In the genomic region with DNA sequence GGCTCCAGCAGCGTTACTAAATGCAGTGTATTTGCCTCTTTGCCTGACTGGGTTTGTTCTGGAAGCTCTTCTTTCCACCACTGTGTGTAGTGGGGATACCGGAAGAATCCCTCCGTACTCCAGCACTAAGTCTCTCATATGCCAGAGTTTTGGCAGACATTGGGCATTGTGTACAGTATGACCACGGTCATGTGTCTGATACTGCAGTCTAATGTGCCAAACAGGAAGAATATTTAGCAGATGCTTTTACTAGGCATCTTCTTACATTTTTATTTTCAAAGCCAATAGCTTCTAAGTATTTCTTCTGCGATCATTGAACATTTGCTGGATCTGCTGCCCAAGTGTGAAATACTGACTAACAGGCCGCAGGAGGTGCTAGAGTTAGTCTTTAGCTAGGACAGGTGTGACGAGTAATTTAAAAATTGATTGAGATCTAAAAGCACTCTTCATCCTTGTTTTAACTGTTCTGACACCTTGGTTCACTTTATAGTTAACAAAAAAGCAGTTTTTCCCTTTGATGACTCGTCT, we compare ENCODE assay signal across 8 cellular contexts. TPM values are rescaled to one million over a fixed set of nuclear protein-coding genes. Genes with fewer than 3 reads are reported as not detected.
DNase-seq lines count a peak whose midpoint lies in the region; ATAC-seq lines count a peak whose summit lies in the region.

No MANE protein-coding gene starts in this region.

- intact Hi-C loops in right cardiac atrium (cut with DNase I) = loop anchor here in 1 of 4 donors (5.0 kb wide), 1 partner anchor 245 kb away; no protein-coding TSS in a partner anchor

- no peaks in the 10 kb centered on the region for H3K36me3 Mint-ChIP-seq in activated T-cell treated with anti-CD3 and anti-CD28 coated beads, Interleukin-2, amount 50 U/mL, for 72 hours (ENCODE audit: insufficient read depth in 2 of 2)
- H3K36me3 Mint-ChIP-seq in activated CD4-positive, alpha-beta memory T cell treated with anti-CD3 and anti-CD28 coated beads, Interleukin-2, amount 10 ng/mL, durations not matched to agents 7 days and 5 days (ENCODE audit: low read depth) = no peaks in the 10 kb centered on the region

- 30% methylated on average over 8 of the region's 8 CpGs for WGBS in right cardiac atrium

- DNase-seq in activated T-cell treated with anti-CD3 and anti-CD28 coated beads, Interleukin-2, amount 50 U/mL, for 72 hours = no peak
- DNase-seq in activated T-cell treated with anti-CD3 and anti-CD28 coated beads for 4 hours = no peak
- no peak for DNase-seq in activated CD4-positive, alpha-beta memory T cell treated with anti-CD3 and anti-CD28 coated beads, Interleukin-2, amount 10 ng/mL, durations not matched to agents 7 days and 5 days
- DNase-seq in right cardiac atrium = no peak
- DNase-seq in skeletal muscle cell (ENCODE audit: low read depth) = no peak
- no peak for DNase-seq in NCI-H446 treated with DMSO at 0.1 percent for 48 hours (lab: John Stamatoyannopoulos, UW)

- no peaks in the 10 kb centered on the region for H3K27me3 ChIP-seq in right cardiac atrium (ENCODE audit: control insufficient read depth, insufficient read depth)

- no peaks in the 10 kb centered on the region for H3K9me3 ChIP-seq in right cardiac atrium (ENCODE audit: control insufficient read depth, low read length)

- no peaks in the 10 kb centered on the region for H3K9me3 Mint-ChIP-seq in activated T-cell treated with anti-CD3 and anti-CD28 coated beads, Interleukin-2, amount 50 U/mL, for 72 hours
- H3K9me3 Mint-ChIP-seq in activated CD4-positive, alpha-beta memory T cell treated with anti-CD3 and anti-CD28 coated beads, Interleukin-2, amount 10 ng/mL, durations not matched to agents 7 days and 5 days = no peaks in the 10 kb centered on the region

- H3K4me1 Mint-ChIP-seq in activated T-cell treated with anti-CD3 and anti-CD28 coated beads, Interleukin-2, amount 50 U/mL, for 72 hours (ENCODE audit: low read depth) = peaks cover 48% of the 10 kb centered on the region
- peaks cover 10% of the 10 kb centered on the region for H3K4me1 Mint-ChIP-seq in activated CD4-positive, alpha-beta memory T cell treated with anti-CD3 and anti-CD28 coated beads, Interleukin-2, amount 10 ng/mL, durations not matched to agents 7 days and 5 days

- H3K4me3 ChIP-seq in right cardiac atrium (ENCODE audit: low read length) = peak overlapping the region; percentile 65
- H3K4me3 ChIP-seq in skeletal muscle cell (ENCODE audit: low read depth, low read length) = peak overlapping the region; percentile 48

- peak overlapping the region; percentile 69 to 76 for H3K4me3 Mint-ChIP-seq in activated T-cell treated with anti-CD3 and anti-CD28 coated beads, Interleukin-2, amount 50 U/mL, for 72 hours
- peak overlapping the region; percentile 56 for H3K4me3 Mint-ChIP-seq in activated CD4-positive, alpha-beta memory T cell treated with anti-CD3 and anti-CD28 coated beads, Interleukin-2, amount 10 ng/mL, durations not matched to agents 7 days and 5 days

- peaks cover 3% of the 10 kb centered on the region for H3K4me1 ChIP-seq in right cardiac atrium (ENCODE audit: control insufficient read depth, insufficient read depth, low read length)

- ATAC-seq in activated T-cell treated with anti-CD3 and anti-CD28 coated beads, Interleukin-2, amount 50 U/mL, for 72 hours (replicated peaks in 1 of 2) = peak; percentile 2 to 21
- ATAC-seq in right cardiac atrium (peak; percentile 45 to 48), HG02623 (IDR thresholded peaks at IDR 0.05; ENCODE audit: unreplicated experiment) (no peak), GM19351 (IDR thresholded peaks at IDR 0.05; ENCODE audit: unreplicated experiment) (no peak)

- CTCF ChIA-PET in activated CD4-positive, alpha-beta memory T cell treated with anti-CD3 and anti-CD28 coated beads, Interleukin-2, amount 10 ng/mL, durations not matched to agents 7 days and 5 days (lab: Charles Lee) = interaction anchor here (1.1 kb wide), 1 partner anchor 312 kb away, joined by 5 read pairs; no protein-coding TSS in a partner anchor

- H3K27me3 Mint-ChIP-seq in activated T-cell treated with anti-CD3 and anti-CD28 coated beads, Interleukin-2, amount 50 U/mL, for 72 hours (ENCODE audit: low read depth) = peaks cover 53% of the 10 kb centered on the region
- H3K27me3 Mint-ChIP-seq in activated CD4-positive, alpha-beta memory T cell treated with anti-CD3 and anti-CD28 coated beads, Interleukin-2, amount 10 ng/mL, durations not matched to agents 7 days and 5 days = peaks cover 55% of the 10 kb centered on the region

- POLR2A ChIA-PET in activated CD4-positive, alpha-beta memory T cell treated with anti-CD3 and anti-CD28 coated beads, Interleukin-2, amount 10 ng/mL, durations not matched to agents 7 days and 5 days (lab: Charles Lee) = interaction anchor here (1.0 kb wide), 1 partner anchor 322 kb away, joined by 3 read pairs; no protein-coding TSS in a partner anchor

- peak overlapping the region; percentile 14 for H3K27ac ChIP-seq in right cardiac atrium (ENCODE audit: low read length)

- H3K27ac Mint-ChIP-seq in activated T-cell treated with anti-CD3 and anti-CD28 coated beads, Interleukin-2, amount 50 U/mL, for 72 hours = no peak overlapping the region
- no peak overlapping the region for H3K27ac Mint-ChIP-seq in activated CD4-positive, alpha-beta memory T cell treated with anti-CD3 and anti-CD28 coated beads, Interleukin-2, amount 10 ng/mL, durations not matched to agents 7 days and 5 days

RNA-seq across cellular contexts. Expression of gene FAM78B, which starts 0.7 kb away (rescaled TPM):
- total RNA-seq in activated T-cell treated with anti-CD3 and anti-CD28 coated beads, Interleukin-2, amount 50 U/mL, for 72 hours = under 1 TPM; 0.79 to 0.90 TPM
- under 1 TPM; 0.10 to 0.28 TPM for total RNA-seq in activated CD4-positive, alpha-beta memory T cell treated with anti-CD3 and anti-CD28 coated beads, Interleukin-2, amount 10 ng/mL, durations not matched to agents 7 days and 5 days
- total RNA-seq in right cardiac atrium = 1 to 10 TPM; 3.7 to 4.9 (median 4.4) TPM
- polyA plus RNA-seq in right cardiac atrium = 2.7 TPM

Comparison
In these comparisons a context has a peak if more than half of its experiments do, and no peak if none do; other contexts are left out.
1. ATAC-seq: peak in activated T-cell treated with anti-CD3 and anti-CD28 coated beads, Interleukin-2, amount 50 U/mL, for 72 hours (2 of 2) and right cardiac atrium (2 of 2); none in HG02623 (single experiment) and GM19351 (single experiment).